Comparison of ENCODE assay signal across 26 cellular contexts in the genomic region with DNA sequence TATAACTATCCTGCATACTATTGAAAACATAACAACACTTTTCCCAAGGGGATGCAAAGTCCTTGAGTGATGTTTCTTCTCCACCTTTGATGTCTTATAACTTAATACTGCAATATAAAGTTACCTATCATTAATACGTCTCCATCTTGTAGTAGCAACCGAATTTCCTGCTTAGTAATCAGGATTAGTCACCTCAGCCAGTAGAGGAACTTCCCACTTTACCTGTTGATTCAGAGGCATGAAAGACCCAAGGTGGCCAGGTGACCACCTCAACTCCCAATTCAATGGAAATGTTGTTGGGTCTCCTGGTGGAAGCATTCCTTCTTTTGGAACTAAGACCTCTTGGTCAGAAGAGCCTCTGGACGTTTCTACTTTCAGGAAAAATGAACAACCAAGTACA.
"Had no signal": no experiment of that assay in that cellular context is flagged by ENCODE, and none has a peak within 500 bp of the region (broad histone marks: within the 10 kb centered on the region; RNA-seq: fewer than 3 reads in every experiment).

No MANE protein-coding gene starts in this region.

- H3K27ac ChIP-seq: colonic mucosa, gastroesophageal sphincter, heart right ventricle, parathyroid adenoma, right lobe of liver, stomach, thyroid gland, vagina had no signal

- H3K4me1 ChIP-seq: parathyroid adenoma had no signal

- H3K9ac ChIP-seq: parathyroid adenoma had no signal

- H2AFZ ChIP-seq: parathyroid adenoma had no signal

- H3K4me3 ChIP-seq: colonic mucosa, gastroesophageal sphincter, heart right ventricle, lung, mucosa of descending colon, right lobe of liver, stomach, thyroid gland, vagina had no signal

- H3K9me3 ChIP-seq: colonic mucosa, gastroesophageal sphincter, right lobe of liver, thyroid gland, vagina had no signal

- ATAC-seq: esophagus mucosa; gastroesophageal sphincter; heart right ventricle; left lobe of liver; mucosa of descending colon; natural killer cell treated with Interleukin-12 subunit alpha and Interleukin-12 subunit beta and Interleukin-15 and Interleukin-18, amount 100 ng/mL, for 72 hours; right lobe of liver; stimulated activated naive B cell treated with anti-CD40 and anti-IgM and Interleukin-4, amounts not matched to agents 10 μg/mL and 1 μg/mL and 100 μg/mL, for 72 hours had no signal

- H3K27me3 ChIP-seq: colonic mucosa, gastroesophageal sphincter, heart right ventricle, right lobe of liver, stomach, thyroid gland, vagina had no signal

- DNase-seq: colonic mucosa; effector memory CD4-positive, alpha-beta T cell; foreskin fibroblast; heart right ventricle; hippocampal formation; mesenchymal stem cell; mucosa of descending colon; naive B cell; occipital lobe; right lobe of liver; small intestine; stimulated activated CD4-positive, alpha-beta T cell treated with anti-CD3 and anti-CD28 coated beads, Interleukin-15, amount 100 ng/mL, for 24 hours; stimulated activated CD4-positive, alpha-beta T cell treated with anti-CD3 and anti-CD28 coated beads, Interleukin-2, amount 100 ng/mL, for 48 hours; stimulated activated naive B cell treated with anti-CD40 and anti-IgM and Interleukin-4, amounts not matched to agents 10 μg/mL and 1 μg/mL and 100 μg/mL, for 72 hours; stomach; thyroid gland; trophoblast cell had no signal

- FAIRE-seq: endometrium, islet of Langerhans, small intestine had no signal

- H3K36me3 ChIP-seq: colonic mucosa, gastroesophageal sphincter, heart right ventricle, right lobe of liver, stomach, thyroid gland, vagina had no signal
